1 cellular context compared by ENCODE assay signal in the genomic region with DNA sequence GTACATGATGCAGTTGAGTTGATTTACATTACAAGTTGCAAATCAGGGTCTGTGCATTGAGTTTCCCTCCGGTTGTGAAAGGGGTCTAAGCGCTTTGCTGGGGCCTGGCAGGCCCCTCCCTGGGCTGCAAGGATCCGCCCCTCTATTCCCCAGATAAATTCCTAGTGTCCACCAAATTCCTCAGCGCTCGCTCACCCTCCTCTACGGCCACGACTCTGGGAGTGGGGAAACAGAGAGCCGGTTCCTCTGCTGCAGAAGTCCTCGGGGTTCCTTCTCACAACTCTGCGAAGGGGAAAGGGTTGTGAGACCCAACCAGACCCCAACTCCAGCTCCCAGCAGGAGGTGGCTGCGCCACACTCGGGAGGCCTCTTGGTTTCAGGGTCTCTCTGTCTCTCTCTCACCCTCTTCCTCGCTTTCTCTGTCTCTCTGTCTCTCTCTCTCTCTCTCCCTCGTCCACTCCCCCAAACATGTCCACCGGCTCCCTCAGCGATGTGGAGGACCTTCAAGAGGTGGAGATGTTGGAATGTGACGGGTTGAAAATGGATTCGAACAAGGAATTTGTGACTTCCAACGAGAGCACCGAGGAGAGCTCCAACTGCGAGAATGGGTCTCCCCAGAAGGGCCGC.
TF ChIP-seq lines count a peak whose summit lies in the region.

Gene TCF21 (plus strand): TSS at position 183 of the 626 bp plus-strand sequence. CDS start 285 bp downstream, at position 468.

TF ChIP-seq in HCT116, 20 proteins besides CTCF, POLR2A, EP300 and RAD21 (continued from another document):
- TF ChIP-seq EZH2phosphoT487 (IDR thresholded peaks at IDR 0.05; ENCODE audit: borderline replicate concordance) = no peak
- TF ChIP-seq EGR1 (IDR thresholded peaks at IDR 0.05; ENCODE audit: low read depth) = no peak
- no peak for TF ChIP-seq TCF7L2 (IDR thresholded peaks at IDR 0.05; ENCODE audit: borderline replicate concordance, extremely low read depth, insufficient read depth, insufficient read length)
- no peak for TF ChIP-seq ZFX (IDR thresholded peaks at IDR 0.05)
- TF ChIP-seq YY1 (IDR thresholded peaks at IDR 0.05; ENCODE audit: extremely low read depth, insufficient replicate concordance, low read depth, low read length) = no peak
- TF ChIP-seq ATF3 (IDR thresholded peaks at IDR 0.05) = no peak
- TF ChIP-seq SIN3A (IDR thresholded peaks at IDR 0.05; ENCODE audit: low read depth) = no peak
- no peak for TF ChIP-seq SP1 (IDR thresholded peaks at IDR 0.05; ENCODE audit: low read depth)
- TF ChIP-seq ELF1 (IDR thresholded peaks at IDR 0.05; ENCODE audit: borderline replicate concordance, low read depth) = no peak
- TF ChIP-seq CBX3 (IDR thresholded peaks at IDR 0.05; ENCODE audit: low read depth) = no peak
- no peak for TF ChIP-seq CEBPB (IDR thresholded peaks at IDR 0.05; ENCODE audit: low read depth)
- no peak for TF ChIP-seq FOSL1 (IDR thresholded peaks at IDR 0.05; ENCODE audit: low read depth)
